17 cellular contexts compared by ENCODE assay signal in the genomic region with DNA sequence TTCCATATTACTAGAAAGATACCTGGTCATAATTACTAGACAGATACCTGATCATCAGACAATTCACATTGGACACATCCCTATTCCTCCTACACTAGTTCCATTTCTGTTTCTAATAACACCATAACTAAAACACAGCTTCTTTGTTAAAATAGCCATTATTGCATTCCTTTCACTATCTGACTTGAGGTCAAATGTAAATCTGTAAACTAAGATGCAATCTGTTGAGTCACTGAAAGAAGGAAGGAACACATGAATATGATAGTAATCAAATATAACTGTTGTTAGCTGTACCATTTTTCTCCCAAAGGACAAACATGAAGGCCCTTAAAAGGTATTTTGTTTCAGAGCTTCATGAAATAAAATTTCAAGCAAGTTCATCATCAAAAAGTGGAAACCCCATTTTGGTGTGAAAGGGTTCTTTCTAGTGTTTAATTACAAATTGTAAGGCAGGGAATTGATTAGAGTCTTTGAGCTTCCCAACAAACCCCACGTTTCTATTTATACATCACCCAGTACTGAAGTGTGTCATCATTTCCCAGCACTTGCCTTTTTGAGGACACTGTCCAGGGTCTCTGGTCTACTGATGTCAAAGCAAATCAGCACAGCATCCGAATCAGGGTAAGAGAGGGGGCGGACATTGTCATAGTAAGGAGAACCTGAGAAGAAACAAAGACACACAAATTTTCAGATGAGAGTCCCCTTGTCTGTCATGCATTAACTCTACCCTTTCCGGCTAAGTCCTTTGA. TPM values are rescaled to one million over a fixed set of nuclear protein-coding genes. Genes with fewer than 3 reads are reported as not detected.
DNase-seq lines count a peak whose midpoint lies in the region; ATAC-seq and TF ChIP-seq lines count a peak whose summit lies in the region.
"Had no signal": no experiment of that assay in that cellular context is flagged by ENCODE, and none has a peak within 500 bp of the region (broad histone marks: within the 10 kb centered on the region; RNA-seq: fewer than 3 reads in every experiment).

No MANE protein-coding gene starts in this region.

- POLR2A ChIA-PET in IMR-90 (lab: Charles Lee; ENCODE audit: unreplicated experiment), result interaction anchor here (1.3 kb wide), 1 partner anchor 10 kb away, joined by 6 read pairs; no protein-coding TSS in a partner anchor

- dilution Hi-C loops in IMR-90 (cut with HindIII; ENCODE audit: low sequenced_read_pairs, unreplicated experiment), result no loop called here

- H4K20me1 ChIP-seq in IMR-90 (ENCODE audit: insufficient read depth, low read length), result peaks cover 99% of the 10 kb centered on the region

- DNase-seq in IMR-90, result peak; percentile 54
- DNase-seq in breast epithelium (ENCODE audit: low spot score in 2 of 2), result no peak
- DNase-seq in kidney tubule cell (ENCODE audit: low spot score), result peak; percentile 25
- DNase-seq in tibial artery, result no peak
- DNase-seq in activated T-cell treated with anti-CD3 and anti-CD28 coated beads, Interleukin-2, amount 50 U/mL, for 24 hours, result no peak
- no peak for DNase-seq in retina
- no peak for DNase-seq in NCI-H1105 (lab: John Stamatoyannopoulos, UW)
- DNase-seq: activated CD8-positive, alpha-beta T cell treated with anti-CD3 and anti-CD28 coated beads, Interleukin-2, amount 10 ng/mL, durations not matched to agents 7 days and 5 days; activated gamma-delta T cell; caudate nucleus; CD4-positive, alpha-beta memory T cell; erythroblast; natural killer cell; NCI-H1048; NCI-H510A; RPMI8226 had no signal

- peak overlapping the region; percentile 90 for H2BK5ac ChIP-seq in IMR-90 (ENCODE audit: low read depth, low read length, poor library complexity, severe bottlenecking)

- H4K91ac ChIP-seq in IMR-90 (ENCODE audit: insufficient read depth, low read depth, low read length), result no peak overlapping the region

- no peak overlapping the region for H2BK120ac ChIP-seq in IMR-90 (ENCODE audit: low read depth, low read length)

- in situ Hi-C loops in IMR-90 (cut with MboI; ENCODE audit: low sequenced_read_pairs), result loop anchor here (5.0 to 25.0 kb wide), 3 partner anchors 337 to 877 kb away; no protein-coding TSS in a partner anchor

- H3K4me1 ChIP-seq in IMR-90 (ENCODE audit: control insufficient read depth, insufficient read depth, low read length), result peaks cover 16% of the 10 kb centered on the region
- peaks cover under 1 to 26% of the 10 kb centered on the region in 2 donors for H3K4me1 ChIP-seq in breast epithelium
- H3K4me1 ChIP-seq in tibial artery, result peaks cover 0 to 77% (median 60%) of the 10 kb centered on the region in 4 donors

- H2BK15ac ChIP-seq in IMR-90 (ENCODE audit: low read depth, low read length), result no peak overlapping the region

- H3K14ac ChIP-seq in IMR-90 (replicated peaks; ENCODE audit: low read depth, low read length), result 0 out of 2 replicates have a peak overlapping the region, but pooled peaks have one; percentile 19

- H3K56ac ChIP-seq in IMR-90 (ENCODE audit: extremely low read depth, insufficient read depth, low read length), result no peak overlapping the region

- no peak overlapping the region for H3K27ac Mint-ChIP-seq in activated T-cell treated with anti-CD3 and anti-CD28 coated beads, Interleukin-2, amount 50 U/mL, for 24 hours
- H3K27ac Mint-ChIP-seq: activated CD8-positive, alpha-beta T cell treated with anti-CD3 and anti-CD28 coated beads, Interleukin-2, amount 10 ng/mL, durations not matched to agents 7 days and 5 days; CD4-positive, alpha-beta memory T cell; natural killer cell had no signal

- no peaks in the 10 kb centered on the region for H3K9me3 ChIP-seq in IMR-90 (ENCODE audit: control insufficient read depth, insufficient read depth, low read length)
- H3K9me3 ChIP-seq in breast epithelium, result no peaks in the 10 kb centered on the region
- H3K9me3 ChIP-seq in tibial artery, result no peaks in the 10 kb centered on the region

- no peak overlapping the region for H3K4me3 Mint-ChIP-seq in activated T-cell treated with anti-CD3 and anti-CD28 coated beads, Interleukin-2, amount 50 U/mL, for 24 hours
- H3K4me3 Mint-ChIP-seq: activated CD8-positive, alpha-beta T cell treated with anti-CD3 and anti-CD28 coated beads, Interleukin-2, amount 10 ng/mL, durations not matched to agents 7 days and 5 days; CD4-positive, alpha-beta memory T cell; natural killer cell had no signal

- H3K27ac ChIP-seq in IMR-90 (ENCODE audit: insufficient read depth, low read length), result peak overlapping the region; percentile 37; the same call in 1 of the 2 replicates
- peak overlapping the region; percentile 55 to 75 for H3K27ac ChIP-seq in breast epithelium
- peak overlapping the region; percentile 76 to 83 for H3K27ac ChIP-seq in tibial artery

- H2AFZ ChIP-seq in IMR-90 (replicated peaks; ENCODE audit: low read length, poor library complexity), result no peak overlapping the region

- H3K4me2 ChIP-seq in IMR-90 (ENCODE audit: low read depth, low read length), result peak overlapping the region; percentile 56

- no peaks in the 10 kb centered on the region for H3K4me1 Mint-ChIP-seq in activated T-cell treated with anti-CD3 and anti-CD28 coated beads, Interleukin-2, amount 50 U/mL, for 24 hours (ENCODE audit: low read depth)
- H3K4me1 Mint-ChIP-seq: CD4-positive, alpha-beta memory T cell; natural killer cell had no signal

- no peak overlapping the region for H4K5ac ChIP-seq in IMR-90 (ENCODE audit: low read depth, low read length)

- WGBS in IMR-90 (ENCODE audit: extremely low coverage in 2 of 2, insufficient read length in 1 of 2), 2 experiments, result 100% methylated on average over 1 of the region's 4 CpGs; no CpG with 5 or more reads in 1 of the 2 experiments

- BruUV-seq in IMR-90 (replicated peaks; lab: Mats Ljungman, UMichigan), result no TSS peak

- H3K79me1 ChIP-seq in IMR-90 (ENCODE audit: low read depth in 1 of 2, low read length in 2 of 2), result peaks cover 6 to 45% of the 10 kb centered on the region in 2 experiments; a peak in 3 of 4 replicates

- H2AK9ac ChIP-seq in IMR-90 (replicated peaks; ENCODE audit: low read depth, low read length, poor library complexity), result no peak overlapping the region

- no peak overlapping the region for H2BK20ac ChIP-seq in IMR-90 (ENCODE audit: low read depth, low read length)

- H3K36me3 ChIP-seq in IMR-90 (ENCODE audit: control insufficient read depth, insufficient read depth, low read length) (peaks cover 57% of the 10 kb centered on the region), breast epithelium (peaks cover 4% of the 10 kb centered on the region), tibial artery (peaks cover 26 to 50% (median 26%) of the 10 kb centered on the region in 3 donors)

- intact Hi-C loops in IMR-90 (cut with micrococcal nuclease) (no loop called here), breast epithelium (cut with DNase I; ENCODE audit: low total_unique reads) (no loop called here), tibial artery (cut with DNase I; ENCODE audit: low total_unique reads) (no loop called here)

- TF ChIP-seq CTCF in IMR-90 (conservative IDR thresholded peaks at IDR 0.05; ENCODE audit: low read depth, low read length), result no peak
- TF ChIP-seq CTCF in breast epithelium (IDR thresholded peaks at IDR 0.05), result no peak
- TF ChIP-seq CTCF in tibial artery (IDR thresholded peaks at IDR 0.05), result no peak

- no peaks in the 10 kb centered on the region for H3K27me3 Mint-ChIP-seq in activated T-cell treated with anti-CD3 and anti-CD28 coated beads, Interleukin-2, amount 50 U/mL, for 24 hours
- H3K27me3 Mint-ChIP-seq: CD4-positive, alpha-beta memory T cell had no signal

- H3K9ac ChIP-seq in IMR-90 (ENCODE audit: low read depth, low read length), result peak overlapping the region; percentile 65; the same call in 1 of the 2 replicates

- TF ChIP-seq POLR2A in IMR-90 (IDR thresholded peaks at IDR 0.05; ENCODE audit: low read depth, low read length) (no peak), breast epithelium (IDR thresholded peaks at IDR 0.05) (no peak)

- H2AK5ac ChIP-seq in IMR-90 (ENCODE audit: low read depth, low read length), result no peak overlapping the region

- no peak overlapping the region for H3K4ac ChIP-seq in IMR-90 (ENCODE audit: low read depth, low read length)

- 0 out of 2 replicates have a peak overlapping the region, but pooled peaks have one; percentile 0 for H3K18ac ChIP-seq in IMR-90 (ENCODE audit: low read depth, low read length)

- no peaks in the 10 kb centered on the region for H3K9me3 Mint-ChIP-seq in activated T-cell treated with anti-CD3 and anti-CD28 coated beads, Interleukin-2, amount 50 U/mL, for 24 hours

- TF ChIP-seq RAD21 in IMR-90 (IDR thresholded peaks at IDR 0.05; ENCODE audit: low read length), result no peak

- peaks cover 24% of the 10 kb centered on the region for H3K9me1 ChIP-seq in IMR-90 (ENCODE audit: insufficient read depth, low read length)

- H4K8ac ChIP-seq in IMR-90 (ENCODE audit: low read depth in 2 of 2, low read length in 2 of 2), result no peak overlapping the region; a peak in 1 of 4 replicates

- ATAC-seq in IMR-90 (ENCODE audit: low read depth), result no peak
- ATAC-seq: activated CD8-positive, alpha-beta T cell treated with anti-CD3 and anti-CD28 coated beads, Interleukin-2, amount 10 ng/mL, durations not matched to agents 7 days and 5 days; HepG2; natural killer cell had no signal

- H3K36me3 Mint-ChIP-seq in activated T-cell treated with anti-CD3 and anti-CD28 coated beads, Interleukin-2, amount 50 U/mL, for 24 hours (ENCODE audit: low read depth), result no peaks in the 10 kb centered on the region
- H3K36me3 Mint-ChIP-seq: CD4-positive, alpha-beta memory T cell; natural killer cell had no signal

- H3K23ac ChIP-seq in IMR-90 (ENCODE audit: low read depth, low read length), result peak overlapping the region; percentile 36; the same call in 1 of the 2 replicates

- CTCF ChIA-PET in IMR-90 (lab: Yijun Ruan, JAX), result interaction anchor here (0.6 kb wide), 2 partner anchors 440 to 760 kb away, joined by 3 to 9 read pairs; no protein-coding TSS in a partner anchor

- no peaks in the 10 kb centered on the region for H3K27me3 ChIP-seq in IMR-90 (ENCODE audit: control insufficient read depth, insufficient read depth, low read length)
- H3K27me3 ChIP-seq in breast epithelium, result no peaks in the 10 kb centered on the region
- no peaks in the 10 kb centered on the region for H3K27me3 ChIP-seq in tibial artery

- no peak overlapping the region for H3K4me3 ChIP-seq in IMR-90 (ENCODE audit: insufficient read depth, low read depth, low read length)
- H3K4me3 ChIP-seq in breast epithelium, result peak overlapping the region in 1 of 3 donors; percentile 16
- H3K4me3 ChIP-seq in tibial artery, result no peak overlapping the region

TF ChIP-seq in IMR-90, 13 proteins besides CTCF, POLR2A, EP300 and RAD21 (continues in another document):
- no peak for TF ChIP-seq MAZ (IDR thresholded peaks at IDR 0.05; ENCODE audit: borderline replicate concordance, low read depth, low read length)

RNA-seq across cellular contexts. Expression of a gene that starts 13.0 kb away (rescaled TPM):
- 331 and 449 TPM in 2 replicates for total RNA-seq in IMR-90 (2012; rRNA removed)
- 111 and 136 TPM in 2 replicates for polyA plus RNA-seq in IMR-90 (2012; rRNA removed)
- 23.5 and 27.4 TPM in 2 replicates for polyA plus RNA-seq in IMR-90 (2012; cell fraction: cytosol; rRNA removed)
- polyA plus RNA-seq in IMR-90 (2012; cell fraction: nucleus; rRNA removed; ENCODE audit: low replicate concordance), result 14.3 and 120 TPM in 2 replicates
- total RNA-seq in breast epithelium, result 100 to 1,000 TPM in 1 of 3 donors, 10 to 100 TPM in 2; 89.1 to 105 (median 98.0) TPM
- total RNA-seq: activated CD8-positive, alpha-beta T cell treated with anti-CD3 and anti-CD28 coated beads, Interleukin-2, amount 10 ng/mL, durations not matched to agents 7 days and 5 days; CD4-positive, alpha-beta memory T cell; natural killer cell had no signal
- polyA plus RNA-seq: CD4-positive, alpha-beta memory T cell had no signal

Comparison
In these comparisons a context has a peak if more than half of its experiments do, and no peak if none do; other contexts are left out.
1. DNase-seq: peak in IMR-90 (single experiment) and kidney tubule cell (single experiment); none in breast epithelium (0 of 2), tibial artery (0 of 2), activated T-cell treated with anti-CD3 and anti-CD28 coated beads, Interleukin-2, amount 50 U/mL, for 24 hours (single experiment), retina (single experiment) and NCI-H1105 (single experiment).
2. Peak in every context shown above with its lines, with median percentiles within 50 percentile points of each other: H3K27ac ChIP-seq.